Comparison of ENCODE assay signal across 25 cellular contexts in the genomic region with DNA sequence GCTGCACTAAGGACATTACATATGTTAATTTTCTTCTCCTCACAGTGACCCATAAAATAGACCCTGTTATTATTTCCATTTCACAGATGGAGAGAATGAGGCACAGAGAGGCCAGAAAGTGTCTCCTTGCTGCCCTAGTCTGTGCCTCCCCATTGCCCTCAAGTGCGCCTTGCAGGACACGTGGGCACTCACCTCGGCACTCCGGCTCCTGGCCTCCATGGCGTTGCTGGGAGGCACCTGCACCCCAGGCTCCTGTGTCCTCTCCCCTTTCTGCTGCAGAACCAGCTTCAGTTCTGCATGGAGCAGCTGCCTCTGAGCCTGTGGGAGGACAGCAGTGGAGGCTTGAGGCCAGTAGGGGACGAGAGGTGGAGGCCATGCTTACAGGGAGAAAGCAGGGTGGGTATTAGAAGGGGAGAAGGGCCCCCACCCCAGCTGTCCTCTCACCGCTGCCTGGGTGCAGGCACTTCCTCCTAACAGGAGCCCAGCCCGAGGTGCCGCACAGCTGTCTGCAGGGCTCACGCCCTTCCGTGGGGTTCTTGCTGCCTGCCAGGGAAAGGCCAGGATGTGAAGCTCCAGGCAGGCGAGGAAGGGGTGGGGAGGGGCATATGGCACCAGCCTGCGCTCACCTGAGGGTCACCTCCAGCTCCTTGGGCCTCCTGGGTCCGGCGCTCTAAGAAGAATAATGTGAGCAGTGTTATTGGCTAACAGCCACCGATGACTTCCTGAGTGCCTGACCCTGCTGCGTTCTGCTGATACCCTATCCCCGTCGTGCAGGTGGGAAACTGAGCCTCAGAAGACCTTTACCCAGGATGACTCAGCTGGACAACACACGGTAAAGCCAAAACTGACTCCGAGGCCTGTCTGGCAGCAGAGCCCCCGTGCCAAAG. TPM values are rescaled to one million over a fixed set of nuclear protein-coding genes. Genes with fewer than 3 reads are reported as not detected.
DNase-seq lines count a peak whose midpoint lies in the region; ATAC-seq and TF ChIP-seq lines count a peak whose summit lies in the region.
"Had no signal": no experiment of that assay in that cellular context is flagged by ENCODE, and none has a peak within 500 bp of the region (broad histone marks: within the 10 kb centered on the region; RNA-seq: fewer than 3 reads in every experiment).

No MANE protein-coding gene starts in this region.

- H3K36me3 ChIP-seq in BLaER1: peaks cover 6% of the 10 kb centered on the region; the same call in 1 of the 2 replicates
- H3K36me3 ChIP-seq in SJCRH30: no peaks in the 10 kb centered on the region
- H3K36me3 ChIP-seq in upper lobe of right lung: no peaks in the 10 kb centered on the region
- H3K36me3 ChIP-seq: neural progenitor cell, Peyer's patch, transverse colon had no signal

- peak overlapping the region in 4 of 5 donors; percentile 23 to 85 (median 78) for H3K4me3 Mint-ChIP-seq in immature natural killer cell
- H3K4me3 Mint-ChIP-seq: activated naive CD4-positive, alpha-beta T cell treated with anti-CD3 and anti-CD28 coated beads for 36 hours; activated T-cell treated with anti-CD3 and anti-CD28 coated beads, Interleukin-2, amount 50 U/mL, for 24 hours; neural progenitor cell; stimulated activated naive CD8-positive, alpha-beta T cell treated with anti-CD3 and anti-CD28 coated beads, Interleukin-15, Interleukin-2, amounts not matched to agents 100 ng/mL and 50 ng/mL, for 24 hours; T-helper 2 cell treated with Interferon-gamma antibody and Interleukin-4, amounts not matched to agents 5 μg/mL and 100 μg/mL, for 36 hours had no signal

- no peaks in the 10 kb centered on the region for H3K36me3 Mint-ChIP-seq in immature natural killer cell
- H3K36me3 Mint-ChIP-seq: neural progenitor cell had no signal

- peak overlapping the region; percentile 27 for H3K4me2 ChIP-seq in BLaER1
- H3K4me2 ChIP-seq: neural progenitor cell, smooth muscle cell had no signal

- H3K4me1 Mint-ChIP-seq in immature natural killer cell: peaks cover 24 to 35% of the 10 kb centered on the region in 2 donors

- no peak for ATAC-seq in upper lobe of right lung
- ATAC-seq: left lobe of liver had no signal

- peak; percentile 4 for DNase-seq in GF-D8 (lab: John Stamatoyannopoulos, UW)
- peak; percentile 72 to 73 for DNase-seq in SJCRH30
- DNase-seq in immature natural killer cell: no peak
- DNase-seq in ureter (ENCODE audit: low spot score): no peak
- no peak for DNase-seq in germinal center (ENCODE audit: low spot score)
- no peak for DNase-seq in NK-92 (lab: John Stamatoyannopoulos, UW; ENCODE audit: unreplicated experiment)
- no peak for DNase-seq in upper lobe of right lung
- DNase-seq: activated naive CD4-positive, alpha-beta T cell treated with anti-CD3 and anti-CD28 coated beads for 36 hours; activated T-cell treated with anti-CD3 and anti-CD28 coated beads, Interleukin-2, amount 50 U/mL, for 24 hours; anterior cingulate cortex; CD4-positive, alpha-beta memory T cell; DMS79 treated with DMSO at 0.1 percent for 48 hours; foreskin melanocyte; NCI-H1436 treated with DMSO at 0.1 percent for 48 hours; NCI-H2171; NCI-H526 treated with DMSO at 0.1 percent for 48 hours; stimulated activated CD4-positive, alpha-beta T cell treated with anti-CD3 and anti-CD28 coated beads, Interleukin-2, amount 100 ng/mL, for 48 hours; transverse colon had no signal

- intact Hi-C loops in upper lobe of right lung (cut with DNase I): no loop called here

- no peak overlapping the region for H3K9ac ChIP-seq in BLaER1
- H3K9ac ChIP-seq: neural progenitor cell had no signal

- H3K27ac Mint-ChIP-seq in immature natural killer cell: peak overlapping the region in 5 of 6 donors; percentile 36 to 84 (median 83)
- H3K27ac Mint-ChIP-seq: activated naive CD4-positive, alpha-beta T cell treated with anti-CD3 and anti-CD28 coated beads for 36 hours; activated T-cell treated with anti-CD3 and anti-CD28 coated beads, Interleukin-2, amount 50 U/mL, for 24 hours; neural progenitor cell; stimulated activated naive CD8-positive, alpha-beta T cell treated with anti-CD3 and anti-CD28 coated beads, Interleukin-15, Interleukin-2, amounts not matched to agents 100 ng/mL and 50 ng/mL, for 24 hours; T-helper 2 cell treated with Interferon-gamma antibody and Interleukin-4, amounts not matched to agents 5 μg/mL and 100 μg/mL, for 36 hours had no signal

- H3K27me3 ChIP-seq in BLaER1 (no peaks in the 10 kb centered on the region), SJCRH30 (peaks cover 10% of the 10 kb centered on the region), upper lobe of right lung (no peaks in the 10 kb centered on the region)
- H3K27me3 ChIP-seq: neural progenitor cell, Peyer's patch, transverse colon had no signal

- no peak overlapping the region for H3K4me3 ChIP-seq in BLaER1
- no peak overlapping the region for H3K4me3 ChIP-seq in SJCRH30
- H3K4me3 ChIP-seq in upper lobe of right lung: no peak overlapping the region
- H3K4me3 ChIP-seq: neural progenitor cell, Peyer's patch, smooth muscle cell, transverse colon had no signal

- no peak overlapping the region for H3K27ac ChIP-seq in BLaER1
- H3K27ac ChIP-seq in SJCRH30: no peak overlapping the region
- no peak overlapping the region for H3K27ac ChIP-seq in upper lobe of right lung
- H3K27ac ChIP-seq: neural progenitor cell, transverse colon had no signal

- no peaks in the 10 kb centered on the region for H3K9me3 Mint-ChIP-seq in immature natural killer cell
- H3K9me3 Mint-ChIP-seq: activated naive CD4-positive, alpha-beta T cell treated with anti-CD3 and anti-CD28 coated beads for 36 hours; activated T-cell treated with anti-CD3 and anti-CD28 coated beads, Interleukin-2, amount 50 U/mL, for 24 hours; neural progenitor cell; stimulated activated naive CD8-positive, alpha-beta T cell treated with anti-CD3 and anti-CD28 coated beads, Interleukin-15, Interleukin-2, amounts not matched to agents 100 ng/mL and 50 ng/mL, for 24 hours; T-helper 2 cell treated with Interferon-gamma antibody and Interleukin-4, amounts not matched to agents 5 μg/mL and 100 μg/mL, for 36 hours had no signal

- H3K9me3 ChIP-seq in BLaER1 (no peaks in the 10 kb centered on the region), SJCRH30 (replicated peaks) (no peaks in the 10 kb centered on the region), upper lobe of right lung (no peaks in the 10 kb centered on the region)
- H3K9me3 ChIP-seq: Peyer's patch, transverse colon had no signal

- H3K27me3 Mint-ChIP-seq in immature natural killer cell (ENCODE audit: low read depth in 3 of 3): peaks cover 0 to 2% (median 1%) of the 10 kb centered on the region in 3 donors
- H3K27me3 Mint-ChIP-seq: activated T-cell treated with anti-CD3 and anti-CD28 coated beads, Interleukin-2, amount 50 U/mL, for 24 hours; CD4-positive, alpha-beta memory T cell; stimulated activated naive CD8-positive, alpha-beta T cell treated with anti-CD3 and anti-CD28 coated beads, Interleukin-15, Interleukin-2, amounts not matched to agents 100 ng/mL and 50 ng/mL, for 24 hours had no signal

- H3K4me1 ChIP-seq in BLaER1 (peaks cover 70% of the 10 kb centered on the region), SJCRH30 (peaks cover 6% of the 10 kb centered on the region; the same call in 1 of the 2 replicates), upper lobe of right lung (peaks cover 4% of the 10 kb centered on the region)

- no peaks in the 10 kb centered on the region for H4K20me1 ChIP-seq in BLaER1

- TF ChIP-seq CTCF in upper lobe of right lung (IDR thresholded peaks at IDR 0.05): no peak

RNA-seq across cellular contexts. Expression of a gene that starts 5.2 kb away (rescaled TPM):
- 2.9 and 4.0 TPM in 2 replicates for total RNA-seq in SJCRH30 (2014; rRNA removed; shearing (Covaris generic))
- 10 to 100 TPM in 1 of 3 donors, 1 to 10 TPM in 1, under 1 TPM in 1; 0.62 to 13.0 (median 1.2) TPM for polyA plus RNA-seq in immature natural killer cell
- total RNA-seq in ureter (3.2 TPM), upper lobe of right lung (36.2 TPM)

RNA-seq across cellular contexts. Expression of a gene that starts 17.8 kb away (rescaled TPM):
- 4.4 and 5.3 TPM in 2 replicates for total RNA-seq in SJCRH30 (2014; rRNA removed; shearing (Covaris generic))
- polyA plus RNA-seq in immature natural killer cell: 10 to 100 TPM; 45.2 to 55.2 (median 49.3) TPM
- 8.9 TPM for total RNA-seq in ureter
- 22.1 TPM for total RNA-seq in upper lobe of right lung

RNA-seq across cellular contexts. Expression of a gene that starts 18.0 kb away (rescaled TPM):
- total RNA-seq in SJCRH30 (2014; rRNA removed; shearing (Covaris generic)): 0.10 TPM in 1 of 2 replicates, not detected in the other
- polyA plus RNA-seq in immature natural killer cell: under 1 TPM in 1 of 3 donors, not detected in 2; 0.15 TPM
- 0.34 TPM for total RNA-seq in ureter
- 0.64 TPM for total RNA-seq in upper lobe of right lung
- total RNA-seq: activated naive CD4-positive, alpha-beta T cell treated with anti-CD3 and anti-CD28 coated beads for 36 hours; CD4-positive, alpha-beta memory T cell; left lobe of liver; Peyer's patch; smooth muscle cell had no signal
- polyA plus RNA-seq: CD4-positive, alpha-beta memory T cell had no signal

RNA-seq across cellular contexts. Expression of a gene that starts 36.2 kb away (rescaled TPM):
- total RNA-seq in SJCRH30 (2014; rRNA removed; shearing (Covaris generic)): 29.7 and 35.6 TPM in 2 replicates
- polyA plus RNA-seq in immature natural killer cell: 10 to 100 TPM; 25.9 to 82.2 (median 62.0) TPM
- total RNA-seq in ureter (34.3 TPM), upper lobe of right lung (32.6 TPM)

RNA-seq across cellular contexts. Expression of a gene that starts 57.6 kb away (rescaled TPM):
- total RNA-seq in SJCRH30 (2014; rRNA removed; shearing (Covaris generic)): 3.8 and 6.6 TPM in 2 replicates
- polyA plus RNA-seq in immature natural killer cell: 10 to 100 TPM; 30.8 to 52.5 (median 45.9) TPM
- 62.6 TPM for total RNA-seq in ureter
- total RNA-seq in upper lobe of right lung: 132 TPM

Comparison
In these comparisons a context has a peak if more than half of its experiments do, and no peak if none do; other contexts are left out.
1. DNase-seq: peak in GF-D8 (single experiment) and SJCRH30 (2 of 2); none in immature natural killer cell (0 of 3), ureter (single experiment), germinal center (single experiment), NK-92 (single experiment) and upper lobe of right lung (single experiment).